8 cellular contexts compared by ENCODE assay signal in the genomic region with DNA sequence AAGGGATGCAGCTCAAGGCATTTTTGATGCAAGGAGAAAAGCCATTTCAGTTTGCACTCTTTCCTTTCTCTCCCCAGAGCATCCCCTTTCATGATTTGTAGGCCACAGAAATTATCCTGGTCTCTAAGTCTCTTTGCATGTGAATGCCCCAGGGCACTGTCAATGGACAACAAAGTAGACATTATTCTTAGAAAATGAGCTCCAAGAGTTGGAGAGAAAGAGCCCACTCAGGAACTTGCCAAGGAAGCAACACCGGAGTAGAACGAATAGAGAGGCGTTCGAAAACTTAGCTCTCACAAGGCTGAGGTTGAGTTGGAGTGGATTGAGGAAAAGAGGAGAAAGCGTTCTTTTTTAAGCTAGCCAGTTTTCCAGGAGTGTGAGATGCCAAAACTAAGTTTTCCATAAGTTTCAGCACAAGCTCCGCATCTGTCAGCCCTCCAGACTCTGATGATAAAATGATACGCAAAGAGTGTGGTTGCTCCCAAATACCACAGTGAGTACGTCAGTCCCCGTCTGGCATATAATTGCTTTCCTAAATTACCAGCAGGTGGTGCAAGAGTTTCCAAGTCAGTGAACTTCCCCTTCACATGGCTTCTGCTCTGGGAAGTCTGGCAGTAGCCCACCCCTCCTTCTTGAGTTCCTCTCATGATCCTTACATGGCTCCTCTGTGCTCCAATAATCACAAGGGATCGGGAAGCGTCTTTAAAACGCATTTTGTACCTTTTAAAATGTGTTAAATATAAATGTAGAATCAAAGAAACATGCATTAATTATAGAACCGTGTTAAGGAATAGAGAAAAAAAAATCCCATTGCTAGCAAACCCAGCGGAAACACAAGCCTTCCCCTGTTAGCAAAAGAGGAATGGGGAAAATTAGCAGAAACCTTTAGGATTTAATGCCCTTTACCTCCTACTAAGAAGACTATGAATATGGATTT.
DNase-seq lines count a peak whose midpoint lies in the region; ATAC-seq and TF ChIP-seq lines count a peak whose summit lies in the region.

No MANE protein-coding gene starts in this region.

- no peaks in the 10 kb centered on the region for H3K36me3 Mint-ChIP-seq in osteocyte (ENCODE audit: unreplicated experiment)

- no peaks in the 10 kb centered on the region for H3K4me1 Mint-ChIP-seq in stimulated activated naive CD8-positive, alpha-beta T cell treated with anti-CD3 and anti-CD28 coated beads, Interleukin-15, amount 100 ng/mL, for 72 hours
- no peaks in the 10 kb centered on the region for H3K4me1 Mint-ChIP-seq in osteocyte (ENCODE audit: unreplicated experiment)

- ATAC-seq in stimulated activated naive CD8-positive, alpha-beta T cell treated with anti-CD3 and anti-CD28 coated beads, Interleukin-15, Interleukin-2, amounts not matched to agents 100 U/mL and 50 U/mL, for 24 hours, result no peak
- ATAC-seq in stimulated activated naive CD8-positive, alpha-beta T cell treated with anti-CD3 and anti-CD28 coated beads, Interleukin-15, amount 100 ng/mL, for 72 hours, result no peak
- peak; percentile 85 for ATAC-seq in HG02759 (IDR thresholded peaks at IDR 0.05; ENCODE audit: unreplicated experiment)

- no peaks in the 10 kb centered on the region for H3K9me3 Mint-ChIP-seq in stimulated activated naive CD8-positive, alpha-beta T cell treated with anti-CD3 and anti-CD28 coated beads, Interleukin-15, amount 100 ng/mL, for 72 hours
- H3K9me3 Mint-ChIP-seq in osteocyte (ENCODE audit: unreplicated experiment), result no peaks in the 10 kb centered on the region

- DNase-seq in stimulated activated naive CD8-positive, alpha-beta T cell treated with anti-CD3 and anti-CD28 coated beads, Interleukin-15, Interleukin-2, amounts not matched to agents 100 U/mL and 50 U/mL, for 24 hours, result peak; percentile 4
- DNase-seq in stimulated activated naive CD8-positive, alpha-beta T cell treated with anti-CD3 and anti-CD28 coated beads, Interleukin-15, amount 100 ng/mL, for 72 hours, result no peak
- peak; percentile 82 for DNase-seq in NCI-H1694 treated with DMSO at 0.1 percent for 48 hours (lab: John Stamatoyannopoulos, UW)
- peak; percentile 14 for DNase-seq in UCSD-AML1 (lab: John Stamatoyannopoulos, UW; ENCODE audit: unreplicated experiment)
- peak; percentile 61 for DNase-seq in globus pallidus (ENCODE audit: low spot score)
- DNase-seq in osteocyte (ENCODE audit: extremely low spot score, unreplicated experiment), result no peak
- no peak for DNase-seq in NCI-H128 (lab: John Stamatoyannopoulos, UW; ENCODE audit: unreplicated experiment)

- H3K4me3 Mint-ChIP-seq in stimulated activated naive CD8-positive, alpha-beta T cell treated with anti-CD3 and anti-CD28 coated beads, Interleukin-15, amount 100 ng/mL, for 72 hours, result no peak overlapping the region
- no peak overlapping the region for H3K4me3 Mint-ChIP-seq in osteocyte (ENCODE audit: unreplicated experiment)

- no peak overlapping the region for H3K27ac Mint-ChIP-seq in stimulated activated naive CD8-positive, alpha-beta T cell treated with anti-CD3 and anti-CD28 coated beads, Interleukin-15, amount 100 ng/mL, for 72 hours
- no peak overlapping the region for H3K27ac Mint-ChIP-seq in osteocyte (ENCODE audit: unreplicated experiment)

- H3K27me3 Mint-ChIP-seq in stimulated activated naive CD8-positive, alpha-beta T cell treated with anti-CD3 and anti-CD28 coated beads, Interleukin-15, amount 100 ng/mL, for 72 hours, result peaks cover 4% of the 10 kb centered on the region
- peaks cover 7% of the 10 kb centered on the region for H3K27me3 Mint-ChIP-seq in osteocyte (ENCODE audit: unreplicated experiment)

- TF ChIP-seq CTCF in osteocyte (IDR thresholded peaks at IDR 0.05), result peak; percentile 67

Comparison
In these comparisons a context has a peak if more than half of its experiments do, and no peak if none do; other contexts are left out.
1. DNase-seq: peak in stimulated activated naive CD8-positive, alpha-beta T cell treated with anti-CD3 and anti-CD28 coated beads, Interleukin-15, Interleukin-2, amounts not matched to agents 100 U/mL and 50 U/mL, for 24 hours (single experiment), NCI-H1694 treated with DMSO at 0.1 percent for 48 hours (single experiment), UCSD-AML1 (single experiment) and globus pallidus (single experiment); none in stimulated activated naive CD8-positive, alpha-beta T cell treated with anti-CD3 and anti-CD28 coated beads, Interleukin-15, amount 100 ng/mL, for 72 hours (0 of 2), osteocyte (single experiment) and NCI-H128 (single experiment).